Comparison of ENCODE assay signal across 39 cellular contexts in the genomic region with DNA sequence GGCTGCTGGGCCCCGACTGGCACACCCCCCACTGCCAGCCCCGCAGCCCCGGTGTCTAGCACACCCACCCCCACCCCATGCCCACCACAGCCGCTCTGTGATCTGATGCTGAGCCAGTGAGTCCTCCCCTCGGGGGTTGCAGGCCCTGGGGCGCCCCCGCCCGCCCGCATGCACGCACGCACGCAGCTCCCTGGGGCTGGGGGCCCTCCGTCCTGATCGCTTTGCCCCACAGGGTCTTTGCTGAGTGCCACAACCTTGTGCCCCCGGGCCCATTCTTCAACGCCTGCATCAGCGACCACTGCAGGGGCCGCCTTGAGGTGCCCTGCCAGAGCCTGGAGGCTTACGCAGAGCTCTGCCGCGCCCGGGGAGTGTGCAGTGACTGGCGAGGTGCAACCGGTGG. TPM values are rescaled to one million over a fixed set of nuclear protein-coding genes. Genes with fewer than 3 reads are reported as not detected.
"Had no signal": no experiment of that assay in that cellular context is flagged by ENCODE, and none has a peak within 500 bp of the region (broad histone marks: within the 10 kb centered on the region; RNA-seq: fewer than 3 reads in every experiment).

No MANE protein-coding gene starts in this region.

- H3K36me3 ChIP-seq: adrenal gland, brain microvascular endothelial cell, breast epithelium had no signal

- DNase-seq: activated B cell treated with CpG ODN at 0.5 μM for 24 hours; activated CD4-positive, alpha-beta memory T cell treated with anti-CD3 and anti-CD28 coated beads for 36 hours; activated CD4-positive, alpha-beta T cell treated with anti-CD3 and anti-CD28 coated beads for 4 hours; activated CD4-positive, alpha-beta T cell treated with anti-CD3 and anti-CD28 coated beads, Interleukin-2, amount 10 ng/mL, durations not matched to agents 24 days and 14 days; activated CD4-positive, alpha-beta T cell treated with anti-CD3 and anti-CD28 coated beads, Interleukin-2, amount 50 U/mL, for 1 hour; activated CD4-positive, alpha-beta T cell treated with anti-CD3 and anti-CD28 coated beads, Interleukin-2, amount 50 U/mL, for 4 hours; activated CD4-positive, CD25-positive, alpha-beta regulatory T cell treated with anti-CD3 and anti-CD28 coated beads, Interleukin-2, amount 50 U/mL, for 72 hours; activated CD8-positive, alpha-beta memory T cell treated with anti-CD3 and anti-CD28 coated beads, Interleukin-2, amount 50 U/mL, for 4 hours; activated CD8-positive, alpha-beta T cell treated with anti-CD3 and anti-CD28 coated beads for 36 hours; activated effector memory CD4-positive, alpha-beta T cell treated with anti-CD3 and anti-CD28 coated beads, Interleukin-2, amount 50 U/mL, for 16 hours; activated gamma-delta T cell treated with Interleukin-2 at 50 U/mL for 16 hours; activated naive CD4-positive, alpha-beta T cell; activated naive CD4-positive, alpha-beta T cell treated with anti-CD3 and anti-CD28 coated beads for 36 hours; activated naive CD4-positive, alpha-beta T cell treated with anti-CD3 and anti-CD28 coated beads, Interleukin-2, amount 50 U/mL, for 16 hours; activated naive CD8-positive, alpha-beta T cell treated with anti-CD3 and anti-CD28 coated beads for 36 hours; activated T-cell treated with anti-CD3 and anti-CD28 coated beads for 4 hours; activated T-cell treated with anti-CD3 and anti-CD28 coated beads, Interleukin-2, amount 50 U/mL, for 1 hour; activated T-cell treated with anti-CD3 and anti-CD28 coated beads, Interleukin-2, amount 50 U/mL, for 4 hours; activated T-cell treated with anti-CD3 and anti-CD28 coated beads, Interleukin-2, amount 50 U/mL, for 72 hours; adrenal gland; amniotic stem cell; aorta; body of pancreas; brain microvascular endothelial cell; caudate nucleus; SW 1271; T-helper 1 cell; T-helper 2 cell; T-helper 9 cell had no signal

- ATAC-seq: activated CD8-positive, alpha-beta T cell treated with anti-CD3 and anti-CD28 coated beads for 36 hours; activated naive CD4-positive, alpha-beta T cell treated with anti-CD3 and anti-CD28 coated beads, Interleukin-2, amount 50 U/mL, for 72 hours; activated T-cell treated with anti-CD3 and anti-CD28 coated beads, Interleukin-2, amount 50 U/mL, for 4 hours; activated T-cell treated with anti-CD3 and anti-CD28 coated beads, Interleukin-2, amount 50 U/mL, for 72 hours; activated T-helper 17 cell treated with anti-CD3 and anti-CD28 coated beads, Interleukin-2, amount 50 U/mL, for 72 hours; body of pancreas had no signal

- H3K4me1 Mint-ChIP-seq: activated B cell treated with CpG ODN at 0.5 μM for 24 hours; activated CD4-positive, alpha-beta T cell treated with anti-CD3 and anti-CD28 coated beads, Interleukin-2, amount 10 ng/mL, durations not matched to agents 24 days and 14 days; activated naive CD8-positive, alpha-beta T cell treated with anti-CD3 and anti-CD28 coated beads for 36 hours had no signal

- H3K27me3 Mint-ChIP-seq: activated B cell treated with CpG ODN at 0.5 μM for 24 hours; activated CD4-positive, alpha-beta memory T cell treated with anti-CD3 and anti-CD28 coated beads for 36 hours; activated CD4-positive, alpha-beta T cell treated with anti-CD3 and anti-CD28 coated beads, Interleukin-2, amount 10 ng/mL, durations not matched to agents 24 days and 14 days; activated CD8-positive, alpha-beta T cell treated with anti-CD3 and anti-CD28 coated beads for 36 hours; activated naive CD8-positive, alpha-beta T cell treated with anti-CD3 and anti-CD28 coated beads for 36 hours; activated T-helper 17 cell treated with anti-CD3 and anti-CD28 coated beads, Interleukin-2, amount 50 U/mL, for 72 hours; central memory CD8-positive, alpha-beta T cell had no signal

- H3K27ac Mint-ChIP-seq: activated B cell treated with CpG ODN at 0.5 μM for 24 hours; activated CD4-positive, alpha-beta memory T cell treated with anti-CD3 and anti-CD28 coated beads for 36 hours; activated CD4-positive, alpha-beta T cell treated with anti-CD3 and anti-CD28 coated beads, Interleukin-2, amount 10 ng/mL, durations not matched to agents 24 days and 14 days; activated CD8-positive, alpha-beta T cell treated with anti-CD3 and anti-CD28 coated beads for 36 hours; activated naive CD4-positive, alpha-beta T cell treated with anti-CD3 and anti-CD28 coated beads for 36 hours; activated naive CD4-positive, alpha-beta T cell treated with anti-CD3 and anti-CD28 coated beads, Interleukin-2, amount 50 U/mL, for 72 hours; activated naive CD8-positive, alpha-beta T cell treated with anti-CD3 and anti-CD28 coated beads for 36 hours; activated T-cell treated with anti-CD3 and anti-CD28 coated beads, Interleukin-2, amount 50 U/mL, for 72 hours; activated T-helper 1 cell treated with anti-CD3 and anti-CD28 coated beads, Interleukin-12 subunit alpha, Interleukin-12 subunit beta, Interleukin-2, Interleukin-4 antibody, amounts not matched to agents 30 ng/mL and 10 ng/mL and 1 ng/mL, durations not matched to agents 14 hours and 24 hours and 36 hours; activated T-helper 17 cell treated with anti-CD3 and anti-CD28 coated beads, Interleukin-2, amount 50 U/mL, for 72 hours; T-helper 1 cell treated with Interleukin-12 subunit alpha and Interleukin-12 subunit beta and Interleukin-4 antibody, amounts not matched to agents 30 μg/mL and 1 μg/mL, for 36 hours; T-helper 2 cell treated with Interferon-gamma antibody and Interleukin-4, amounts not matched to agents 5 μg/mL and 100 μg/mL, for 36 hours had no signal

- H3K4me3 Mint-ChIP-seq: activated B cell treated with CpG ODN at 0.5 μM for 24 hours; activated CD4-positive, alpha-beta memory T cell treated with anti-CD3 and anti-CD28 coated beads for 36 hours; activated CD4-positive, alpha-beta T cell treated with anti-CD3 and anti-CD28 coated beads, Interleukin-2, amount 10 ng/mL, durations not matched to agents 24 days and 14 days; activated CD8-positive, alpha-beta T cell treated with anti-CD3 and anti-CD28 coated beads for 36 hours; activated naive CD4-positive, alpha-beta T cell treated with anti-CD3 and anti-CD28 coated beads for 36 hours; activated naive CD8-positive, alpha-beta T cell treated with anti-CD3 and anti-CD28 coated beads for 36 hours; activated T-cell treated with anti-CD3 and anti-CD28 coated beads, Interleukin-2, amount 50 U/mL, for 4 hours; activated T-cell treated with anti-CD3 and anti-CD28 coated beads, Interleukin-2, amount 50 U/mL, for 72 hours; activated T-helper 1 cell treated with anti-CD3 and anti-CD28 coated beads, Interleukin-12 subunit alpha, Interleukin-12 subunit beta, Interleukin-2, Interleukin-4 antibody, amounts not matched to agents 30 ng/mL and 10 ng/mL and 1 ng/mL, durations not matched to agents 14 hours and 24 hours and 36 hours; activated T-helper 17 cell treated with anti-CD3 and anti-CD28 coated beads, Interleukin-2, amount 50 U/mL, for 72 hours; central memory CD8-positive, alpha-beta T cell; T-helper 1 cell treated with Interleukin-12 subunit alpha and Interleukin-12 subunit beta and Interleukin-4 antibody, amounts not matched to agents 30 μg/mL and 1 μg/mL, for 36 hours; T-helper 2 cell treated with Interferon-gamma antibody and Interleukin-4, amounts not matched to agents 5 μg/mL and 100 μg/mL, for 36 hours had no signal

- H3K4me1 ChIP-seq: adrenal gland, body of pancreas, breast epithelium had no signal

- H3K4me3 ChIP-seq: adrenal gland, body of pancreas, breast epithelium had no signal

- H3K9me3 Mint-ChIP-seq: activated B cell treated with CpG ODN at 0.5 μM for 24 hours; activated CD4-positive, alpha-beta memory T cell treated with anti-CD3 and anti-CD28 coated beads for 36 hours; activated naive CD4-positive, alpha-beta T cell treated with anti-CD3 and anti-CD28 coated beads for 36 hours; activated naive CD4-positive, alpha-beta T cell treated with anti-CD3 and anti-CD28 coated beads, Interleukin-2, amount 50 U/mL, for 72 hours; activated T-cell treated with anti-CD3 and anti-CD28 coated beads, Interleukin-2, amount 50 U/mL, for 4 hours; activated T-helper 17 cell treated with anti-CD3 and anti-CD28 coated beads, Interleukin-2, amount 50 U/mL, for 72 hours; central memory CD8-positive, alpha-beta T cell had no signal

- H3K27me3 ChIP-seq: adrenal gland, body of pancreas, brain microvascular endothelial cell, breast epithelium had no signal

- H3K27ac ChIP-seq: adrenal gland, body of pancreas, brain microvascular endothelial cell, breast epithelium, VCaP had no signal

- H3K9me3 ChIP-seq: adrenal gland, body of pancreas, breast epithelium had no signal

RNA-seq across cellular contexts. Expression of a gene that starts 32.3 kb away (rescaled TPM):
- total RNA-seq: activated B cell treated with CpG ODN at 0.5 μM for 24 hours; activated CD4-positive, alpha-beta memory T cell treated with anti-CD3 and anti-CD28 coated beads for 36 hours; activated CD4-positive, alpha-beta T cell treated with anti-CD3 and anti-CD28 coated beads, Interleukin-2, amount 10 ng/mL, durations not matched to agents 24 days and 14 days; activated CD8-positive, alpha-beta memory T cell treated with anti-CD3 and anti-CD28 coated beads for 36 hours; activated CD8-positive, alpha-beta T cell treated with anti-CD3 and anti-CD28 coated beads for 36 hours; activated naive CD4-positive, alpha-beta T cell treated with anti-CD3 and anti-CD28 coated beads for 36 hours; activated naive CD4-positive, alpha-beta T cell treated with anti-CD3 and anti-CD28 coated beads, Interleukin-2, amount 50 U/mL, for 72 hours; activated naive CD8-positive, alpha-beta T cell treated with anti-CD3 and anti-CD28 coated beads for 36 hours; activated T-cell treated with anti-CD3 and anti-CD28 coated beads, Interleukin-2, amount 50 U/mL, for 72 hours; activated T-helper 1 cell treated with anti-CD3 and anti-CD28 coated beads, Interleukin-12 subunit alpha, Interleukin-12 subunit beta, Interleukin-2, Interleukin-4 antibody, amounts not matched to agents 30 ng/mL and 10 ng/mL and 1 ng/mL, durations not matched to agents 14 hours and 24 hours and 36 hours; activated T-helper 17 cell treated with anti-CD3 and anti-CD28 coated beads, Interleukin-2, amount 50 U/mL, for 72 hours; aorta; astrocyte had no signal
